ENCODE assay signal across 30 cellular contexts in the genomic region with DNA sequence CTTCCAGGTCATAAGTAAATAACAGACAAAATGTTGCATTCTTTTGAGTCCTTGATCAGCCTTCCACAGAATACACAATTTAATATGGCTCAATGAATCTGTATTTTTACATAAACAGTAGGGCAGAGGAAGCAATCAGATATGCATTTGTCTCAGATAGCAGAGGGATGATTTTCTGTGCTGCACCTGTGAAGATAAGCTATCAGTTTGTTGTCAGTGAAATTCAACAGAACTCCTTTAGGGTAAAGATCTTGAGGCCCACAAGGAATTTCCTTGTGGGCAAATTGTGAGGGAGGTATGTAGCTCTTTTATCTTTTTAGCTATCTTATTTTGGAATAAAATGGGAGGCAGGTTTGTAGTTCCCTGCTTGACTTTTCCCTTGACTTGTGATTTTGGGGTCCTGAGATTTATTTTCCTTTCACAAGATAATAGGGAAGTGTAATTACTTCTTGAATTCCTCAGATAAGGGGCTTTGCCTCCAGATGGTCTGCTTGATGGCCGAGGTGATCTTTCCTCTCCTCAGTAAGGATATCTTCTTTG.
"Had no signal": no experiment of that assay in that cellular context is flagged by ENCODE, and none has a peak within 500 bp of the region (broad histone marks: within the 10 kb centered on the region; RNA-seq: fewer than 3 reads in every experiment).

No MANE protein-coding gene starts in this region.

- H3K36me3 Mint-ChIP-seq: activated naive CD4-positive, alpha-beta T cell treated with anti-CD3 and anti-CD28 coated beads, Interleukin-2, amount 50 U/mL, for 24 hours; naive thymus-derived CD8-positive, alpha-beta T cell; stimulated activated memory B cell treated with anti-CD40 and anti-IgM and Interleukin-4, amounts not matched to agents 10 μg/mL and 1 μg/mL and 100 μg/mL, for 72 hours had no signal

- H3K27me3 ChIP-seq: esophagus squamous epithelium, heart right ventricle, sigmoid colon, stomach, thyroid gland, upper lobe of right lung had no signal

- H3K4me1 ChIP-seq: heart right ventricle, parathyroid adenoma, psoas muscle, sigmoid colon, stomach, thyroid gland, upper lobe of right lung had no signal

- H3K36me3 ChIP-seq: esophagus squamous epithelium, heart right ventricle, sigmoid colon, stomach, thyroid gland, upper lobe of right lung had no signal

- H3K4me3 ChIP-seq: esophagus squamous epithelium, heart right ventricle, psoas muscle, sigmoid colon, stomach, thyroid gland, upper lobe of right lung had no signal

- H3K4me3 Mint-ChIP-seq: activated B cell treated with CpG ODN at 0.5 μM for 24 hours; activated CD8-positive, alpha-beta T cell treated with anti-CD3 and anti-CD28 coated beads for 36 hours; activated naive CD4-positive, alpha-beta T cell treated with anti-CD3 and anti-CD28 coated beads, Interleukin-2, amount 50 U/mL, for 24 hours; activated naive CD8-positive, alpha-beta T cell treated with anti-CD3 and anti-CD28 coated beads, Interleukin-2, amount 50 U/mL, for 24 hours; activated T-cell treated with anti-CD3 and anti-CD28 coated beads, Interleukin-2, amount 50 U/mL, for 4 hours; dendritic cell treated with granulocyte-macrophage colony-stimulating factor and Interleukin-4, amounts not matched to agents 40 ng/mL and 50 ng/mL, for 4 days; naive thymus-derived CD8-positive, alpha-beta T cell; neural crest cell; stimulated activated memory B cell treated with anti-CD40 and anti-IgM and Interleukin-4, amounts not matched to agents 10 μg/mL and 1 μg/mL and 100 μg/mL, for 72 hours had no signal

- H3K9me3 Mint-ChIP-seq: activated B cell treated with CpG ODN at 0.5 μM for 24 hours; activated CD8-positive, alpha-beta T cell treated with anti-CD3 and anti-CD28 coated beads for 36 hours; activated naive CD4-positive, alpha-beta T cell treated with anti-CD3 and anti-CD28 coated beads, Interleukin-2, amount 50 U/mL, for 24 hours; activated naive CD8-positive, alpha-beta T cell treated with anti-CD3 and anti-CD28 coated beads, Interleukin-2, amount 50 U/mL, for 24 hours; activated T-cell treated with anti-CD3 and anti-CD28 coated beads, Interleukin-2, amount 50 U/mL, for 4 hours; activated T-helper 2 cell treated with anti-CD3 and anti-CD28 coated beads, Interferon-gamma antibody, Interleukin-2, Interleukin-4, amounts not matched to agents 10 μg/mL and 5 μg/mL and 100 μg/mL, durations not matched to agents 14 hours and 24 hours and 36 hours; dendritic cell treated with granulocyte-macrophage colony-stimulating factor and Interleukin-4, amounts not matched to agents 40 ng/mL and 50 ng/mL, for 4 days; naive thymus-derived CD8-positive, alpha-beta T cell; stimulated activated memory B cell treated with anti-CD40 and anti-IgM and Interleukin-4, amounts not matched to agents 10 μg/mL and 1 μg/mL and 100 μg/mL, for 72 hours had no signal

- ATAC-seq: activated CD8-positive, alpha-beta T cell treated with anti-CD3 and anti-CD28 coated beads for 36 hours; activated naive CD8-positive, alpha-beta T cell treated with anti-CD3 and anti-CD28 coated beads, Interleukin-2, amount 50 U/mL, for 24 hours; activated T-cell treated with anti-CD3 and anti-CD28 coated beads, Interleukin-2, amount 50 U/mL, for 4 hours; heart right ventricle; naive thymus-derived CD8-positive, alpha-beta T cell; psoas muscle; stimulated activated memory B cell treated with anti-CD40 and anti-IgM and Interleukin-4, amounts not matched to agents 10 μg/mL and 1 μg/mL and 100 μg/mL, for 72 hours; upper lobe of right lung had no signal

- H3K9me3 ChIP-seq: esophagus squamous epithelium, psoas muscle, sigmoid colon, stomach, thyroid gland, upper lobe of right lung had no signal

- H3K27me3 Mint-ChIP-seq: activated B cell treated with CpG ODN at 0.5 μM for 24 hours; activated CD8-positive, alpha-beta T cell treated with anti-CD3 and anti-CD28 coated beads for 36 hours; activated naive CD4-positive, alpha-beta T cell treated with anti-CD3 and anti-CD28 coated beads, Interleukin-2, amount 50 U/mL, for 24 hours; activated naive CD8-positive, alpha-beta T cell treated with anti-CD3 and anti-CD28 coated beads, Interleukin-2, amount 50 U/mL, for 24 hours; dendritic cell treated with granulocyte-macrophage colony-stimulating factor and Interleukin-4, amounts not matched to agents 40 ng/mL and 50 ng/mL, for 4 days; stimulated activated memory B cell treated with anti-CD40 and anti-IgM and Interleukin-4, amounts not matched to agents 10 μg/mL and 1 μg/mL and 100 μg/mL, for 72 hours had no signal

- H3K4me1 Mint-ChIP-seq: activated B cell treated with CpG ODN at 0.5 μM for 24 hours; activated naive CD4-positive, alpha-beta T cell treated with anti-CD3 and anti-CD28 coated beads, Interleukin-2, amount 50 U/mL, for 24 hours; activated naive CD8-positive, alpha-beta T cell treated with anti-CD3 and anti-CD28 coated beads, Interleukin-2, amount 50 U/mL, for 24 hours; naive thymus-derived CD8-positive, alpha-beta T cell; neural crest cell; stimulated activated memory B cell treated with anti-CD40 and anti-IgM and Interleukin-4, amounts not matched to agents 10 μg/mL and 1 μg/mL and 100 μg/mL, for 72 hours had no signal

- H3K79me2 ChIP-seq: parathyroid adenoma had no signal

- H3K27ac ChIP-seq: epithelial cell of prostate, esophagus squamous epithelium, heart right ventricle, parathyroid adenoma, psoas muscle, sigmoid colon, stomach, thyroid gland, upper lobe of right lung had no signal

- H3K9ac ChIP-seq: parathyroid adenoma had no signal

- DNase-seq: activated B cell treated with CpG ODN at 0.5 μM for 24 hours; activated CD4-positive, alpha-beta T cell treated with anti-CD3 and anti-CD28 coated beads, Interleukin-2, amount 50 U/mL, for 1 hour; activated CD8-positive, alpha-beta T cell treated with anti-CD3 and anti-CD28 coated beads for 36 hours; activated naive CD8-positive, alpha-beta T cell treated with anti-CD3 and anti-CD28 coated beads, Interleukin-2, amount 50 U/mL, for 24 hours; activated T-cell treated with anti-CD3 and anti-CD28 coated beads, Interleukin-2, amount 50 U/mL, for 4 hours; amygdala; central memory CD4-positive, alpha-beta T cell; effector CD4-positive, alpha-beta T cell; esophagus squamous epithelium; foreskin melanocyte; heart right ventricle; mammary epithelial cell; naive thymus-derived CD8-positive, alpha-beta T cell; occipital lobe; psoas muscle; sigmoid colon; small intestine; stimulated activated CD4-positive, alpha-beta T cell treated with anti-CD3 and anti-CD28 coated beads, Interleukin-4, amount 100 ng/mL, for 4 hours; stimulated activated CD8-positive, alpha-beta memory T cell treated with anti-CD3 and anti-CD28 coated beads, Interleukin-4, amount 100 ng/mL, for 48 hours; stomach; T-helper 2 cell; thyroid gland; upper lobe of right lung had no signal

- H3K27ac Mint-ChIP-seq: activated B cell treated with CpG ODN at 0.5 μM for 24 hours; activated CD8-positive, alpha-beta T cell treated with anti-CD3 and anti-CD28 coated beads for 36 hours; activated naive CD4-positive, alpha-beta T cell treated with anti-CD3 and anti-CD28 coated beads, Interleukin-2, amount 50 U/mL, for 24 hours; activated naive CD8-positive, alpha-beta T cell treated with anti-CD3 and anti-CD28 coated beads, Interleukin-2, amount 50 U/mL, for 24 hours; activated T-helper 2 cell treated with anti-CD3 and anti-CD28 coated beads, Interferon-gamma antibody, Interleukin-2, Interleukin-4, amounts not matched to agents 10 μg/mL and 5 μg/mL and 100 μg/mL, durations not matched to agents 14 hours and 24 hours and 36 hours; dendritic cell treated with granulocyte-macrophage colony-stimulating factor and Interleukin-4, amounts not matched to agents 40 ng/mL and 50 ng/mL, for 4 days; naive thymus-derived CD8-positive, alpha-beta T cell; stimulated activated memory B cell treated with anti-CD40 and anti-IgM and Interleukin-4, amounts not matched to agents 10 μg/mL and 1 μg/mL and 100 μg/mL, for 72 hours had no signal

- H2AFZ ChIP-seq: parathyroid adenoma had no signal
